ENCODE assay signal across 16 cellular contexts in genomic region chr7:81488210-81488609, GRCh38.
DNase-seq lines count a peak whose midpoint lies in the region; ATAC-seq and TF ChIP-seq lines count a peak whose summit lies in the region.
"Had no signal": no experiment of that assay in that cellular context is flagged by ENCODE, and none has a peak within 500 bp of the region (broad histone marks: within the 10 kb centered on the region; RNA-seq: fewer than 3 reads in every experiment).

No MANE protein-coding gene starts in this region.

- TF ChIP-seq EP300 in SK-N-SH (IDR thresholded peaks at IDR 0.05; ENCODE audit: borderline replicate concordance in 1 of 2, low read depth in 1 of 2, low read length in 1 of 2), result no peak

- TF ChIP-seq CTCF in SK-N-SH (IDR thresholded peaks at IDR 0.05) (no peak), PC-9 (conservative IDR thresholded peaks at IDR 0.05) (no peak)

- POLR2A ChIA-PET in SK-N-SH (lab: Yijun Ruan, JAX) (no interaction called here), PC-9 (lab: Charles Lee; ENCODE audit: unreplicated experiment) (no interaction called here)

- H3K9me3 ChIP-seq in SK-N-SH (no peaks in the 10 kb centered on the region), PC-9 (ENCODE audit: insufficient read depth, low read depth) (no peaks in the 10 kb centered on the region)
- H3K9me3 ChIP-seq: Peyer's patch had no signal

- 74% methylated on average over 2 of the region's 2 CpGs for WGBS in SK-N-SH (ENCODE audit: low lambda C conversion rate)

- DNase-seq in SK-N-SH, result no peak
- DNase-seq in RPMI7951 (ENCODE audit: low read depth), result peak; percentile 31
- DNase-seq in iPS-NIHi7 (ENCODE audit: extremely low spot score), result peak; percentile 11
- no peak for DNase-seq in activated T-helper 1 cell treated with anti-CD3 and anti-CD28 coated beads, Interleukin-12 subunit alpha, Interleukin-12 subunit beta, Interleukin-2, Interleukin-4 antibody, amounts not matched to agents 30 ng/mL and 10 ng/mL and 1 ng/mL, durations not matched to agents 14 hours and 24 hours and 36 hours (ENCODE audit: low spot score)
- DNase-seq in PC-9, result no peak
- DNase-seq in EL, result no peak
- DNase-seq in activated CD4-positive, alpha-beta T cell treated with anti-CD3 and anti-CD28 coated beads, Interleukin-2, amount 50 U/mL, for 4 hours, result no peak
- DNase-seq: CD4-positive, CD25-positive, alpha-beta regulatory T cell; DMS79 treated with DMSO at 0.1 percent for 48 hours; NCI-H146; NCI-H345; NCI-H748 treated with DMSO at 0.1 percent for 48 hours; Peyer's patch; SIG-M5 had no signal

- no peak for TF ChIP-seq RAD21 in SK-N-SH (IDR thresholded peaks at IDR 0.05; ENCODE audit: low read length)

- H3K9ac ChIP-seq in SK-N-SH, result no peak overlapping the region

- no peaks in the 10 kb centered on the region for H3K36me3 Mint-ChIP-seq in activated T-helper 1 cell treated with anti-CD3 and anti-CD28 coated beads, Interleukin-12 subunit alpha, Interleukin-12 subunit beta, Interleukin-2, Interleukin-4 antibody, amounts not matched to agents 30 ng/mL and 10 ng/mL and 1 ng/mL, durations not matched to agents 14 hours and 24 hours and 36 hours (ENCODE audit: low read depth)
- H3K36me3 Mint-ChIP-seq: CD4-positive, CD25-positive, alpha-beta regulatory T cell; IgD-negative memory B cell had no signal

- H3K4me1 ChIP-seq in SK-N-SH (ENCODE audit: control insufficient read depth in 1 of 2, insufficient read depth in 2 of 2, low read depth in 1 of 2, low read length in 1 of 2), result peaks cover 0 to 2% of the 10 kb centered on the region in 2 experiments; a peak in 2 of 4 replicates
- no peaks in the 10 kb centered on the region for H3K4me1 ChIP-seq in PC-9 (replicated peaks; ENCODE audit: insufficient read depth)
- H3K4me1 ChIP-seq: Peyer's patch had no signal

- H3K9me3 Mint-ChIP-seq in activated T-helper 1 cell treated with anti-CD3 and anti-CD28 coated beads, Interleukin-12 subunit alpha, Interleukin-12 subunit beta, Interleukin-2, Interleukin-4 antibody, amounts not matched to agents 30 ng/mL and 10 ng/mL and 1 ng/mL, durations not matched to agents 14 hours and 24 hours and 36 hours, result no peaks in the 10 kb centered on the region
- H3K9me3 Mint-ChIP-seq: IgD-negative memory B cell had no signal

- no peak overlapping the region for H3K27ac Mint-ChIP-seq in activated T-helper 1 cell treated with anti-CD3 and anti-CD28 coated beads, Interleukin-12 subunit alpha, Interleukin-12 subunit beta, Interleukin-2, Interleukin-4 antibody, amounts not matched to agents 30 ng/mL and 10 ng/mL and 1 ng/mL, durations not matched to agents 14 hours and 24 hours and 36 hours
- H3K27ac Mint-ChIP-seq: CD4-positive, CD25-positive, alpha-beta regulatory T cell; IgD-negative memory B cell had no signal

- H3K79me2 ChIP-seq in SK-N-SH (ENCODE audit: insufficient read depth) (no peaks in the 10 kb centered on the region), PC-9 (ENCODE audit: low read depth) (no peaks in the 10 kb centered on the region)

- no peaks in the 10 kb centered on the region for H3K36me3 ChIP-seq in SK-N-SH (replicated peaks in 1 of 2; ENCODE audit: control insufficient read depth in 1 of 2, insufficient read depth in 2 of 2, low read length in 1 of 2)
- no peaks in the 10 kb centered on the region for H3K36me3 ChIP-seq in PC-9 (ENCODE audit: low read depth)
- H3K36me3 ChIP-seq: Peyer's patch had no signal

- intact Hi-C loops in activated T-helper 1 cell treated with anti-CD3 and anti-CD28 coated beads, Interleukin-12 subunit alpha, Interleukin-12 subunit beta, Interleukin-2, Interleukin-4 antibody, amounts not matched to agents 30 ng/mL and 10 ng/mL and 1 ng/mL, durations not matched to agents 14 hours and 24 hours and 36 hours (cut with micrococcal nuclease), result no loop called here
- intact Hi-C loops in PC-9 (cut with micrococcal nuclease; ENCODE audit: unreplicated experiment), result no loop called here

- H3K27ac ChIP-seq in SK-N-SH (ENCODE audit: low read depth in 2 of 2, low read length in 1 of 2) (no peak overlapping the region), PC-9 (no peak overlapping the region)
- H3K27ac ChIP-seq: Peyer's patch had no signal

- H3F3A ChIP-seq in SK-N-SH (replicated peaks; ENCODE audit: insufficient read depth) (no peaks in the 10 kb centered on the region), PC-9 (ENCODE audit: insufficient read depth, low read depth) (no peaks in the 10 kb centered on the region)

- no peaks in the 10 kb centered on the region for H3K27me3 ChIP-seq in SK-N-SH (ENCODE audit: insufficient read depth)
- H3K27me3 ChIP-seq in PC-9 (ENCODE audit: insufficient read depth, low read depth), result no peaks in the 10 kb centered on the region
- H3K27me3 ChIP-seq: Peyer's patch had no signal

- H4K20me1 ChIP-seq in SK-N-SH (ENCODE audit: insufficient read depth), result no peaks in the 10 kb centered on the region
- no peaks in the 10 kb centered on the region for H4K20me1 ChIP-seq in PC-9 (ENCODE audit: insufficient read depth)

- H3K4me2 ChIP-seq in SK-N-SH, result no peak overlapping the region
- no peak overlapping the region for H3K4me2 ChIP-seq in PC-9

- BruUV-seq in PC-9 (replicated peaks; lab: Mats Ljungman, UMichigan), result no TSS peak

- no peaks in the 10 kb centered on the region for H3K27me3 Mint-ChIP-seq in activated T-helper 1 cell treated with anti-CD3 and anti-CD28 coated beads, Interleukin-12 subunit alpha, Interleukin-12 subunit beta, Interleukin-2, Interleukin-4 antibody, amounts not matched to agents 30 ng/mL and 10 ng/mL and 1 ng/mL, durations not matched to agents 14 hours and 24 hours and 36 hours (ENCODE audit: insufficient read depth)
- H3K27me3 Mint-ChIP-seq: CD4-positive, CD25-positive, alpha-beta regulatory T cell; IgD-negative memory B cell had no signal

- H2AFZ ChIP-seq in SK-N-SH (ENCODE audit: low read depth), result peak overlapping the region; percentile 26; the same call in 1 of the 2 replicates
- no peak overlapping the region for H2AFZ ChIP-seq in PC-9

- no peak overlapping the region for H3K4me3 Mint-ChIP-seq in activated T-helper 1 cell treated with anti-CD3 and anti-CD28 coated beads, Interleukin-12 subunit alpha, Interleukin-12 subunit beta, Interleukin-2, Interleukin-4 antibody, amounts not matched to agents 30 ng/mL and 10 ng/mL and 1 ng/mL, durations not matched to agents 14 hours and 24 hours and 36 hours
- H3K4me3 Mint-ChIP-seq: CD4-positive, CD25-positive, alpha-beta regulatory T cell; IgD-negative memory B cell had no signal

- H3K4me3 ChIP-seq in SK-N-SH (ENCODE audit: low read depth in 2 of 2, low read length in 1 of 2) (no peak overlapping the region), PC-9 (no peak overlapping the region)
- H3K4me3 ChIP-seq: Peyer's patch had no signal

- H3K9me2 ChIP-seq in SK-N-SH (no peaks in the 10 kb centered on the region), PC-9 (ENCODE audit: insufficient read depth) (0 out of 2 replicates have a peak, but pooled peaks cover 3% of the 10 kb centered on the region)

- CTCF ChIA-PET in SK-N-SH (lab: Yijun Ruan, JAX) (interaction anchor here (0.6 to 3.0 kb wide), 6 partner anchors 11 to 1252 kb away, joined by 3 to 20 read pairs (median 3); no protein-coding TSS in a partner anchor), PC-9 (lab: Charles Lee) (no interaction called here)

- ATAC-seq in SK-N-SH treated with all-trans-retinoic acid at 6 μM for 48 hours, result no peak

- H3K4me1 Mint-ChIP-seq in activated T-helper 1 cell treated with anti-CD3 and anti-CD28 coated beads, Interleukin-12 subunit alpha, Interleukin-12 subunit beta, Interleukin-2, Interleukin-4 antibody, amounts not matched to agents 30 ng/mL and 10 ng/mL and 1 ng/mL, durations not matched to agents 14 hours and 24 hours and 36 hours (ENCODE audit: low read depth), result no peaks in the 10 kb centered on the region
- H3K4me1 Mint-ChIP-seq: CD4-positive, CD25-positive, alpha-beta regulatory T cell; IgD-negative memory B cell had no signal

TF ChIP-seq in SK-N-SH, 30 proteins besides CTCF, POLR2A, EP300 and RAD21 (continues in another document):
- TF ChIP-seq RXRA (IDR thresholded peaks at IDR 0.05; ENCODE audit: borderline replicate concordance, low read depth), result no peak
- no peak for TF ChIP-seq GATA2 (CRISPR knock-in tag; IDR thresholded peaks at IDR 0.05)
- TF ChIP-seq ZBTB33 (IDR thresholded peaks at IDR 0.05; ENCODE audit: borderline replicate concordance, low read depth), result no peak

TF ChIP-seq in SK-N-SH treated with all-trans-retinoic acid at 6 μM for 48 hours, 23 proteins besides CTCF, POLR2A, EP300 and RAD21 (continues in another document):
- TF ChIP-seq ZFP30 (CRISPR knock-in tag; IDR thresholded peaks at IDR 0.05) (no peak), ZFP3 (CRISPR knock-in tag; IDR thresholded peaks at IDR 0.05) (no peak), ZC3H10 (CRISPR knock-in tag; IDR thresholded peaks at IDR 0.05) (no peak), SNAI2 (CRISPR knock-in tag; IDR thresholded peaks at IDR 0.05) (no peak), ISL1 (CRISPR knock-in tag; IDR thresholded peaks at IDR 0.05) (no peak), OSR1 (CRISPR knock-in tag; IDR thresholded peaks at IDR 0.05) (no peak), RARB (CRISPR knock-in tag; IDR thresholded peaks at IDR 0.05) (no peak), TSHZ2 (CRISPR knock-in tag; IDR thresholded peaks at IDR 0.05) (no peak)

Comparison
In these comparisons a context has a peak if more than half of its experiments do, and no peak if none do; other contexts are left out.
1. DNase-seq: peak in RPMI7951 (single experiment) and iPS-NIHi7 (single experiment); none in SK-N-SH (single experiment), activated T-helper 1 cell treated with anti-CD3 and anti-CD28 coated beads, Interleukin-12 subunit alpha, Interleukin-12 subunit beta, Interleukin-2, Interleukin-4 antibody, amounts not matched to agents 30 ng/mL and 10 ng/mL and 1 ng/mL, durations not matched to agents 14 hours and 24 hours and 36 hours (single experiment), PC-9 (0 of 2), EL (single experiment) and activated CD4-positive, alpha-beta T cell treated with anti-CD3 and anti-CD28 coated beads, Interleukin-2, amount 50 U/mL, for 4 hours (0 of 2).